17 cellular contexts compared by ENCODE assay signal in genomic region chr1:234624718-234625117, GRCh38. TPM values are rescaled to one million over a fixed set of nuclear protein-coding genes. Genes with fewer than 3 reads are reported as not detected.
DNase-seq lines count a peak whose midpoint lies in the region; ATAC-seq and TF ChIP-seq lines count a peak whose summit lies in the region.
"Had no signal": no experiment of that assay in that cellular context is flagged by ENCODE, and none has a peak within 500 bp of the region (broad histone marks: within the 10 kb centered on the region; RNA-seq: fewer than 3 reads in every experiment).

No MANE protein-coding gene starts in this region.

- H3K9ac ChIP-seq in neuronal stem cell (ENCODE audit: low read depth, low read length, poor library complexity) = no peak overlapping the region
- H3K9ac ChIP-seq: KMS-11 had no signal

- no peak overlapping the region for H2BK120ac ChIP-seq in neuronal stem cell (ENCODE audit: low read depth, low read length)

- H3K4me2 ChIP-seq in neuronal stem cell (ENCODE audit: insufficient read depth, low read length, poor library complexity, severe bottlenecking) = no peak overlapping the region
- H3K4me2 ChIP-seq: KMS-11 had no signal

- H3K4me1 ChIP-seq in ACC112 (ENCODE audit: control insufficient read depth, insufficient read depth, low read length, unreplicated experiment) = peaks cover 56% of the 10 kb centered on the region
- H3K4me1 ChIP-seq in neuronal stem cell (ENCODE audit: control insufficient read depth in 2 of 2, insufficient read depth in 1 of 2, low read depth in 1 of 2, low read length in 2 of 2) = peaks cover 4 to 9% of the 10 kb centered on the region in 2 donors
- H3K4me1 ChIP-seq: vagina had no signal

- WGBS in neuronal stem cell (ENCODE audit: extremely low coverage in 2 of 2, insufficient read length in 2 of 2, insufficient replicate concordance in 1 of 2), 2 donors = no CpG with 5 or more reads among the region's 3 CpGs

- DNase-seq in NCI-H69 (lab: John Stamatoyannopoulos, UW) (peak; percentile 52), endothelial cell (ENCODE audit: low spot score) (no peak), neuronal stem cell (ENCODE audit: low spot score) (no peak), DMS79 treated with DMSO at 0.1 percent for 48 hours (lab: John Stamatoyannopoulos, UW) (no peak), LoVo (ENCODE audit: low spot score) (no peak)
- no peak for DNase-seq in activated T-cell treated with anti-CD3 and anti-CD28 coated beads, Interleukin-2, amount 50 U/mL, for 48 hours
- DNase-seq: activated CD4-positive, CD25-positive, alpha-beta regulatory T cell treated with anti-CD3 and anti-CD28 coated beads, Interleukin-2, amount 50 U/mL, for 72 hours; hypothalamus; left cardiac atrium; NCI-H1417 treated with DMSO at 0.1 percent for 48 hours; NCI-H2227 treated with DMSO at 0.1 percent for 48 hours; NK-92 treated with Interleukin-12 subunit alpha and Interleukin-12 subunit beta, amount 100 ng/mL, for 24 hours had no signal

- no peaks in the 10 kb centered on the region for H3K27me3 ChIP-seq in ACC112 (ENCODE audit: insufficient read depth, low read length)
- H3K27me3 ChIP-seq in neuronal stem cell (ENCODE audit: control insufficient read depth in 3 of 3, insufficient read depth in 3 of 3, low read depth in 1 of 3, low read length in 3 of 3) = no peaks in the 10 kb centered on the region
- H3K27me3 ChIP-seq: vagina had no signal

- TF ChIP-seq CTCF in endothelial cell (IDR thresholded peaks at IDR 0.05; ENCODE audit: unreplicated experiment) = no peak

- H3K9me3 Mint-ChIP-seq in endothelial cell (ENCODE audit: unreplicated experiment) = no peaks in the 10 kb centered on the region
- H3K9me3 Mint-ChIP-seq: stimulated activated naive CD8-positive, alpha-beta T cell treated with anti-CD3 and anti-CD28 coated beads, Interleukin-15, Interleukin-2, amounts not matched to agents 100 ng/mL and 50 ng/mL, for 24 hours had no signal

- H2AK5ac ChIP-seq in neuronal stem cell (ENCODE audit: low read depth, low read length) = no peak overlapping the region

- no peak overlapping the region for H3K23ac ChIP-seq in neuronal stem cell (ENCODE audit: low read depth, low read length, poor library complexity)

- no peak overlapping the region for H2BK12ac ChIP-seq in neuronal stem cell (ENCODE audit: low read length)

- H2AFZ ChIP-seq in ACC112 (ENCODE audit: low read length, unreplicated experiment) (peak overlapping the region; percentile 88), neuronal stem cell (ENCODE audit: low read length) (no peak overlapping the region)

- no peaks in the 10 kb centered on the region for H3K79me1 ChIP-seq in neuronal stem cell (ENCODE audit: low read depth, low read length)

- H3K27ac Mint-ChIP-seq in endothelial cell (ENCODE audit: unreplicated experiment) = peak overlapping the region; percentile 86
- H3K27ac Mint-ChIP-seq: stimulated activated naive CD8-positive, alpha-beta T cell treated with anti-CD3 and anti-CD28 coated beads, Interleukin-15, Interleukin-2, amounts not matched to agents 100 ng/mL and 50 ng/mL, for 24 hours had no signal

- H3K27ac ChIP-seq in ACC112 (ENCODE audit: low read depth, low read length) = no peak overlapping the region
- no peak overlapping the region for H3K27ac ChIP-seq in neuronal stem cell (replicated peaks; ENCODE audit: low read length)
- H3K27ac ChIP-seq: KMS-11, vagina had no signal

- H3K36me3 Mint-ChIP-seq in endothelial cell (ENCODE audit: low read depth, unreplicated experiment) = no peaks in the 10 kb centered on the region

- peaks cover 32% of the 10 kb centered on the region for H3K4me1 Mint-ChIP-seq in endothelial cell (ENCODE audit: unreplicated experiment)

- no peak overlapping the region for H3K4ac ChIP-seq in neuronal stem cell (ENCODE audit: low read length)

- peak overlapping the region; percentile 13 for H3K18ac ChIP-seq in neuronal stem cell (ENCODE audit: low read length)

- no peak overlapping the region for H3K4me3 Mint-ChIP-seq in endothelial cell (ENCODE audit: unreplicated experiment)
- H3K4me3 Mint-ChIP-seq: stimulated activated naive CD8-positive, alpha-beta T cell treated with anti-CD3 and anti-CD28 coated beads, Interleukin-15, Interleukin-2, amounts not matched to agents 100 ng/mL and 50 ng/mL, for 24 hours had no signal

- no peak overlapping the region for H3K14ac ChIP-seq in neuronal stem cell (ENCODE audit: low read length)

- peaks cover 2% of the 10 kb centered on the region for H3K27me3 Mint-ChIP-seq in endothelial cell (ENCODE audit: unreplicated experiment)
- H3K27me3 Mint-ChIP-seq: stimulated activated naive CD8-positive, alpha-beta T cell treated with anti-CD3 and anti-CD28 coated beads, Interleukin-15, Interleukin-2, amounts not matched to agents 100 ng/mL and 50 ng/mL, for 24 hours had no signal

- H3K36me3 ChIP-seq in ACC112 (ENCODE audit: insufficient read depth, low read length) (no peaks in the 10 kb centered on the region), neuronal stem cell (replicated peaks in 1 of 2; ENCODE audit: control insufficient read depth in 2 of 2, insufficient read depth in 2 of 2, low read length in 2 of 2) (no peaks in the 10 kb centered on the region)
- H3K36me3 ChIP-seq: vagina had no signal

- no peak overlapping the region for H3K4me3 ChIP-seq in ACC112 (ENCODE audit: low read depth, low read length)
- no peak overlapping the region for H3K4me3 ChIP-seq in neuronal stem cell (ENCODE audit: low read length in 2 of 2)
- H3K4me3 ChIP-seq: vagina had no signal

- H3K79me2 ChIP-seq in ACC112 (ENCODE audit: control insufficient read depth, insufficient read depth, low read length, unreplicated experiment) = no peaks in the 10 kb centered on the region

- H2BK15ac ChIP-seq in neuronal stem cell (ENCODE audit: low read length) = no peak overlapping the region

- ATAC-seq in GM19328 (IDR thresholded peaks at IDR 0.05; ENCODE audit: unreplicated experiment) = no peak
- ATAC-seq: left cardiac atrium had no signal

- H4K8ac ChIP-seq in neuronal stem cell (ENCODE audit: low read depth, low read length) = no peak overlapping the region

- no peak overlapping the region for H4K91ac ChIP-seq in neuronal stem cell (ENCODE audit: low read depth, low read length, poor library complexity)

- H3K9me3 ChIP-seq in neuronal stem cell (replicated peaks in 1 of 2; ENCODE audit: control insufficient read depth in 2 of 2, insufficient read depth in 1 of 2, low read depth in 1 of 2, low read length in 2 of 2) = no peaks in the 10 kb centered on the region
- H3K9me3 ChIP-seq: vagina had no signal

- H2BK5ac ChIP-seq in neuronal stem cell (ENCODE audit: low read length) = no peak overlapping the region

RNA-seq across cellular contexts. Expression of gene IRF2BP2, which starts 14.7 kb away (rescaled TPM):
- total RNA-seq in endothelial cell (ENCODE audit: unreplicated experiment) = 158 TPM
- 28.8 TPM for polyA plus RNA-seq in neuronal stem cell (2013, experiment 1 of 2)
- 29.3 TPM for polyA plus RNA-seq in neuronal stem cell (2013, experiment 2 of 2)
